Comparison of ENCODE assay signal across 7 cellular contexts in genomic region chr6:31079656-31080261, GRCh38.
DNase-seq lines count a peak whose midpoint lies in the region; ATAC-seq and FAIRE-seq lines count a peak whose summit lies in the region.

No MANE protein-coding gene starts in this region.

- peak; percentile 63 to 82 for ATAC-seq in activated CD4-positive, CD25-positive, alpha-beta regulatory T cell treated with anti-CD3 and anti-CD28 coated beads, Interleukin-2, amount 50 U/mL, for 24 hours

- DNase-seq in GM18507 (ENCODE audit: extremely low spot score, insufficient read length, low read depth) (no peak), NCI-H2227 treated with DMSO at 0.1 percent for 48 hours (lab: John Stamatoyannopoulos, UW) (peak; percentile 75), kidney tubule cell (ENCODE audit: low spot score) (peak; percentile 75), NCI-H524 treated with DMSO at 0.1 percent for 48 hours (lab: John Stamatoyannopoulos, UW) (no peak)
- DNase-seq in central memory CD4-positive, alpha-beta T cell = peak; percentile 61
- DNase-seq in stimulated activated CD4-positive, alpha-beta T cell treated with anti-CD3 and anti-CD28 coated beads, Interleukin-2, amount 100 ng/mL, for 24 hours = peak; percentile 71 to 76

- peak; percentile 67 for FAIRE-seq in GM18507 (lab: Jason Lieb, UNC)

Comparison
In these comparisons a context has a peak if more than half of its experiments do, and no peak if none do; other contexts are left out.
1. DNase-seq: peak in NCI-H2227 treated with DMSO at 0.1 percent for 48 hours (single experiment), central memory CD4-positive, alpha-beta T cell (single experiment), kidney tubule cell (single experiment) and stimulated activated CD4-positive, alpha-beta T cell treated with anti-CD3 and anti-CD28 coated beads, Interleukin-2, amount 100 ng/mL, for 24 hours (2 of 2); none in GM18507 (single experiment) and NCI-H524 treated with DMSO at 0.1 percent for 48 hours (single experiment).